In the genomic region with DNA sequence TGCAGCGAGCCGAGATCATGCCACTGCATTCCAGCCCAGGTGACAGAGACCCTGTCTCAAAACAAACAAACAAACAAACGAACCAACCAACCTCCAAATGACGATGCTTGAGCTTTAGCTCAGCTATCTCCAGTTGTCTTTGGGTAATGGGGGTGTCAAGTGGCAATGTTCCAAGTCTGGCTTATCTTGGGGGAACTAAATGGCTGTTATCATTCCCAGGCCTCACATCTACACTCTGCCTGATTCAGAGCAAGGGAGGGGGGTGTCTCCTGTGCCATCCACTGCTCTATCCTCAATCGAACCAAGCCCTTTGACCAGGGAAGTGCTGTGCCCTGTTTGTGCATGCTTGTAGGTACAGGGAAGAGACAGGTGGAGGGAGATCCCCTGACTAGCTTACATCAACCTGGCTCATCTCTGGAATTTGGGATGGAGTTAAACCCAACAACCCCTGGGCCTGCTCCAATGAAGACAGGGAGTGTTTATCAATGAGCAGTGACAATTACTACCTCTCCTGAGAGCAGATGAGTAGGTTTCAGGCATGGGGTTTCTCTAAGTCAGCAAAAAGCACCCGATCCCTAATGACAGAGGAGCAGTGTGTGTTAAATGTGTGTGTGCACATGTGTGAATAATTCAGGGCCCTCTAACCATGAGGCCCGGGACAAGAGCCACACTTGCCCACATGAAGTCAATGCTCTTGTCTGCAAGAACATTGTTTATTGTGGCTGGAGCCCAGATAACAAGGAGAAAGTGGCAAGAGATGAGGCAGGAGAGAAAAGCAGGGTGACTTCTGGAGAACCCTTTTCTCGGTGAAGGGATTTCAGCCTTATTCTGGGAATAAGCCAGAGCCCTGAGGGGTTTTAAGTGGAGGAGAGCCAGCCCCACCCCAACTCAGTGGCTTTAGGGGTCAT, we compare ENCODE assay signal across 1 cellular context.
TF ChIP-seq lines count a peak whose summit lies in the region.

No MANE protein-coding gene starts in this region.

TF ChIP-seq in K562, 482 proteins besides CTCF, POLR2A, EP300 and RAD21 (continued from another document and continues in another):
- TF ChIP-seq, protein P1, sequence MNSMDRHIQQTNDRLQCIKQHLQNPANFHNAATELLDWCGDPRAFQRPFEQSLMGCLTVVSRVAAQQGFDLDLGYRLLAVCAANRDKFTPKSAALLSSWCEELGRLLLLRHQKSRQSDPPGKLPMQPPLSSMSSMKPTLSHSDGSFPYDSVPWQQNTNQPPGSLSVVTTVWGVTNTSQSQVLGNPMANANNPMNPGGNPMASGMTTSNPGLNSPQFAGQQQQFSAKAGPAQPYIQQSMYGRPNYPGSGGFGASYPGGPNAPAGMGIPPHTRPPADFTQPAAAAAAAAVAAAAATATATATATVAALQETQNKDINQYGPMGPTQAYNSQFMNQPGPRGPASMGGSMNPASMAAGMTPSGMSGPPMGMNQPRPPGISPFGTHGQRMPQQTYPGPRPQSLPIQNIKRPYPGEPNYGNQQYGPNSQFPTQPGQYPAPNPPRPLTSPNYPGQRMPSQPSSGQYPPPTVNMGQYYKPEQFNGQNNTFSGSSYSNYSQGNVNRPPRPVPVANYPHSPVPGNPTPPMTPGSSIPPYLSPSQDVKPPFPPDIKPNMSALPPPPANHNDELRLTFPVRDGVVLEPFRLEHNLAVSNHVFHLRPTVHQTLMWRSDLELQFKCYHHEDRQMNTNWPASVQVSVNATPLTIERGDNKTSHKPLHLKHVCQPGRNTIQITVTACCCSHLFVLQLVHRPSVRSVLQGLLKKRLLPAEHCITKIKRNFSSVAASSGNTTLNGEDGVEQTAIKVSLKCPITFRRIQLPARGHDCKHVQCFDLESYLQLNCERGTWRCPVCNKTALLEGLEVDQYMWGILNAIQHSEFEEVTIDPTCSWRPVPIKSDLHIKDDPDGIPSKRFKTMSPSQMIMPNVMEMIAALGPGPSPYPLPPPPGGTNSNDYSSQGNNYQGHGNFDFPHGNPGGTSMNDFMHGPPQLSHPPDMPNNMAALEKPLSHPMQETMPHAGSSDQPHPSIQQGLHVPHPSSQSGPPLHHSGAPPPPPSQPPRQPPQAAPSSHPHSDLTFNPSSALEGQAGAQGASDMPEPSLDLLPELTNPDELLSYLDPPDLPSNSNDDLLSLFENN (IDR thresholded peaks at IDR 0.05; ENCODE audit: low read depth in 2 of 2, low read length in 2 of 2) = no peak
- TF ChIP-seq ZNF551 (CRISPR knock-in tag; IDR thresholded peaks at IDR 0.05) (no peak), RCOR1 (IDR thresholded peaks at IDR 0.05; ENCODE audit: borderline replicate concordance in 1 of 2, low read depth in 2 of 2, low read length in 2 of 2) (peak in 1 of 2 experiments; percentile 51; a peak in 2 of 4 replicates), ZSCAN29 (IDR thresholded peaks at IDR 0.05) (no peak), NFXL1 (CRISPR knock-in tag; IDR thresholded peaks at IDR 0.05) (no peak), MCM7 (IDR thresholded peaks at IDR 0.05) (no peak), CAMTA2 (CRISPR knock-in tag; conservative IDR thresholded peaks at IDR 0.05) (no peak), POLR3G (IDR thresholded peaks at IDR 0.05; ENCODE audit: extremely low read depth, insufficient read length, insufficient replicate concordance) (no peak), NFRKB (IDR thresholded peaks at IDR 0.05; ENCODE audit: low read depth) (no peak), CREB1 (IDR thresholded peaks at IDR 0.05) (no peak), CREB1 (CRISPR knock-in tag; IDR thresholded peaks at IDR 0.05) (no peak), ZNF717 (CRISPR knock-in tag; IDR thresholded peaks at IDR 0.05) (no peak), MEIS2 (IDR thresholded peaks at IDR 0.05; ENCODE audit: partially characterized antibody) (no peak), SMC3 (conservative IDR thresholded peaks at IDR 0.05; ENCODE audit: insufficient read depth, low read depth, low read length) (no peak), BHLHE40 (IDR thresholded peaks at IDR 0.05; ENCODE audit: low read length) (no peak), NFE2 (IDR thresholded peaks at IDR 0.05; ENCODE audit: low read depth) (no peak), SAFB (IDR thresholded peaks at IDR 0.05; ENCODE audit: borderline replicate concordance, low read depth, low read length) (no peak), POU5F1 (IDR thresholded peaks at IDR 0.05; ENCODE audit: borderline replicate concordance, low read depth, low read length, partially characterized antibody) (no peak), ILK (tag; IDR thresholded peaks at IDR 0.05; ENCODE audit: borderline replicate concordance, low read depth) (no peak), CHD2 (IDR thresholded peaks at IDR 0.05; ENCODE audit: low read depth, low read length) (no peak), ZNF584 (CRISPR knock-in tag; IDR thresholded peaks at IDR 0.05; ENCODE audit: low read depth) (no peak), SIN3A (IDR thresholded peaks at IDR 0.05; ENCODE audit: borderline replicate concordance in 2 of 2, control insufficient read depth in 1 of 2, low read depth in 2 of 2, low read length in 2 of 2) (no peak), ZNF780A (CRISPR knock-in tag; IDR thresholded peaks at IDR 0.05) (no peak), ILF3 (IDR thresholded peaks at IDR 0.05; ENCODE audit: borderline replicate concordance) (no peak), PHF20 (IDR thresholded peaks at IDR 0.05; ENCODE audit: partially characterized antibody) (no peak), MAFG (tag; conservative IDR thresholded peaks at IDR 0.05) (peak; percentile 79), SPI1 (IDR thresholded peaks at IDR 0.05; ENCODE audit: borderline replicate concordance, low read depth, low read length) (no peak), ZNF140 (CRISPR knock-in tag; IDR thresholded peaks at IDR 0.05) (no peak), RB1 (IDR thresholded peaks at IDR 0.05; ENCODE audit: low read depth) (no peak), FOXJ2 (tag; IDR thresholded peaks at IDR 0.05) (no peak)
- TF ChIP-seq, protein P2, sequence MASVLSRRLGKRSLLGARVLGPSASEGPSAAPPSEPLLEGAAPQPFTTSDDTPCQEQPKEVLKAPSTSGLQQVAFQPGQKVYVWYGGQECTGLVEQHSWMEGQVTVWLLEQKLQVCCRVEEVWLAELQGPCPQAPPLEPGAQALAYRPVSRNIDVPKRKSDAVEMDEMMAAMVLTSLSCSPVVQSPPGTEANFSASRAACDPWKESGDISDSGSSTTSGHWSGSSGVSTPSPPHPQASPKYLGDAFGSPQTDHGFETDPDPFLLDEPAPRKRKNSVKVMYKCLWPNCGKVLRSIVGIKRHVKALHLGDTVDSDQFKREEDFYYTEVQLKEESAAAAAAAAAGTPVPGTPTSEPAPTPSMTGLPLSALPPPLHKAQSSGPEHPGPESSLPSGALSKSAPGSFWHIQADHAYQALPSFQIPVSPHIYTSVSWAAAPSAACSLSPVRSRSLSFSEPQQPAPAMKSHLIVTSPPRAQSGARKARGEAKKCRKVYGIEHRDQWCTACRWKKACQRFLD (CRISPR knock-in tag; IDR thresholded peaks at IDR 0.05) = no peak
- TF ChIP-seq, protein P3, sequence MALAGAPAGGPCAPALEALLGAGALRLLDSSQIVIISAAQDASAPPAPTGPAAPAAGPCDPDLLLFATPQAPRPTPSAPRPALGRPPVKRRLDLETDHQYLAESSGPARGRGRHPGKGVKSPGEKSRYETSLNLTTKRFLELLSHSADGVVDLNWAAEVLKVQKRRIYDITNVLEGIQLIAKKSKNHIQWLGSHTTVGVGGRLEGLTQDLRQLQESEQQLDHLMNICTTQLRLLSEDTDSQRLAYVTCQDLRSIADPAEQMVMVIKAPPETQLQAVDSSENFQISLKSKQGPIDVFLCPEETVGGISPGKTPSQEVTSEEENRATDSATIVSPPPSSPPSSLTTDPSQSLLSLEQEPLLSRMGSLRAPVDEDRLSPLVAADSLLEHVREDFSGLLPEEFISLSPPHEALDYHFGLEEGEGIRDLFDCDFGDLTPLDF (CRISPR knock-in tag; IDR thresholded peaks at IDR 0.05) = no peak
- TF ChIP-seq, protein P4, sequence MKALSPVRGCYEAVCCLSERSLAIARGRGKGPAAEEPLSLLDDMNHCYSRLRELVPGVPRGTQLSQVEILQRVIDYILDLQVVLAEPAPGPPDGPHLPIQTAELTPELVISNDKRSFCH (CRISPR knock-in tag; IDR thresholded peaks at IDR 0.05) = no peak
- TF ChIP-seq, protein P4 (tag; IDR thresholded peaks at IDR 0.05) = no peak
- TF ChIP-seq, protein P5, sequence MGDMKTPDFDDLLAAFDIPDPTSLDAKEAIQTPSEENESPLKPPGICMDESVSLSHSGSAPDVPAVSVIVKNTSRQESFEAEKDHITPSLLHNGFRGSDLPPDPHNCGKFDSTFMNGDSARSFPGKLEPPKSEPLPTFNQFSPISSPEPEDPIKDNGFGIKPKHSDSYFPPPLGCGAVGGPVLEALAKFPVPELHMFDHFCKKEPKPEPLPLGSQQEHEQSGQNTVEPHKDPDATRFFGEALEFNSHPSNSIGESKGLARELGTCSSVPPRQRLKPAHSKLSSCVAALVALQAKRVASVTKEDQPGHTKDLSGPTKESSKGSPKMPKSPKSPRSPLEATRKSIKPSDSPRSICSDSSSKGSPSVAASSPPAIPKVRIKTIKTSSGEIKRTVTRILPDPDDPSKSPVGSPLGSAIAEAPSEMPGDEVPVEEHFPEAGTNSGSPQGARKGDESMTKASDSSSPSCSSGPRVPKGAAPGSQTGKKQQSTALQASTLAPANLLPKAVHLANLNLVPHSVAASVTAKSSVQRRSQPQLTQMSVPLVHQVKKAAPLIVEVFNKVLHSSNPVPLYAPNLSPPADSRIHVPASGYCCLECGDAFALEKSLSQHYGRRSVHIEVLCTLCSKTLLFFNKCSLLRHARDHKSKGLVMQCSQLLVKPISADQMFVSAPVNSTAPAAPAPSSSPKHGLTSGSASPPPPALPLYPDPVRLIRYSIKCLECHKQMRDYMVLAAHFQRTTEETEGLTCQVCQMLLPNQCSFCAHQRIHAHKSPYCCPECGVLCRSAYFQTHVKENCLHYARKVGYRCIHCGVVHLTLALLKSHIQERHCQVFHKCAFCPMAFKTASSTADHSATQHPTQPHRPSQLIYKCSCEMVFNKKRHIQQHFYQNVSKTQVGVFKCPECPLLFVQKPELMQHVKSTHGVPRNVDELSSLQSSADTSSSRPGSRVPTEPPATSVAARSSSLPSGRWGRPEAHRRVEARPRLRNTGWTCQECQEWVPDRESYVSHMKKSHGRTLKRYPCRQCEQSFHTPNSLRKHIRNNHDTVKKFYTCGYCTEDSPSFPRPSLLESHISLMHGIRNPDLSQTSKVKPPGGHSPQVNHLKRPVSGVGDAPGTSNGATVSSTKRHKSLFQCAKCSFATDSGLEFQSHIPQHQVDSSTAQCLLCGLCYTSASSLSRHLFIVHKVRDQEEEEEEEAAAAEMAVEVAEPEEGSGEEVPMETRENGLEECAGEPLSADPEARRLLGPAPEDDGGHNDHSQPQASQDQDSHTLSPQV (IDR thresholded peaks at IDR 0.05) = peak; percentile 14; the same call in 1 of the 2 replicates
- TF ChIP-seq, protein P6, sequence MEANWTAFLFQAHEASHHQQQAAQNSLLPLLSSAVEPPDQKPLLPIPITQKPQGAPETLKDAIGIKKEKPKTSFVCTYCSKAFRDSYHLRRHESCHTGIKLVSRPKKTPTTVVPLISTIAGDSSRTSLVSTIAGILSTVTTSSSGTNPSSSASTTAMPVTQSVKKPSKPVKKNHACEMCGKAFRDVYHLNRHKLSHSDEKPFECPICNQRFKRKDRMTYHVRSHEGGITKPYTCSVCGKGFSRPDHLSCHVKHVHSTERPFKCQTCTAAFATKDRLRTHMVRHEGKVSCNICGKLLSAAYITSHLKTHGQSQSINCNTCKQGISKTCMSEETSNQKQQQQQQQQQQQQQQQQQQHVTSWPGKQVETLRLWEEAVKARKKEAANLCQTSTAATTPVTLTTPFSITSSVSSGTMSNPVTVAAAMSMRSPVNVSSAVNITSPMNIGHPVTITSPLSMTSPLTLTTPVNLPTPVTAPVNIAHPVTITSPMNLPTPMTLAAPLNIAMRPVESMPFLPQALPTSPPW (CRISPR knock-in tag; IDR thresholded peaks at IDR 0.05) = peak; percentile 59
- TF ChIP-seq, protein P7, sequence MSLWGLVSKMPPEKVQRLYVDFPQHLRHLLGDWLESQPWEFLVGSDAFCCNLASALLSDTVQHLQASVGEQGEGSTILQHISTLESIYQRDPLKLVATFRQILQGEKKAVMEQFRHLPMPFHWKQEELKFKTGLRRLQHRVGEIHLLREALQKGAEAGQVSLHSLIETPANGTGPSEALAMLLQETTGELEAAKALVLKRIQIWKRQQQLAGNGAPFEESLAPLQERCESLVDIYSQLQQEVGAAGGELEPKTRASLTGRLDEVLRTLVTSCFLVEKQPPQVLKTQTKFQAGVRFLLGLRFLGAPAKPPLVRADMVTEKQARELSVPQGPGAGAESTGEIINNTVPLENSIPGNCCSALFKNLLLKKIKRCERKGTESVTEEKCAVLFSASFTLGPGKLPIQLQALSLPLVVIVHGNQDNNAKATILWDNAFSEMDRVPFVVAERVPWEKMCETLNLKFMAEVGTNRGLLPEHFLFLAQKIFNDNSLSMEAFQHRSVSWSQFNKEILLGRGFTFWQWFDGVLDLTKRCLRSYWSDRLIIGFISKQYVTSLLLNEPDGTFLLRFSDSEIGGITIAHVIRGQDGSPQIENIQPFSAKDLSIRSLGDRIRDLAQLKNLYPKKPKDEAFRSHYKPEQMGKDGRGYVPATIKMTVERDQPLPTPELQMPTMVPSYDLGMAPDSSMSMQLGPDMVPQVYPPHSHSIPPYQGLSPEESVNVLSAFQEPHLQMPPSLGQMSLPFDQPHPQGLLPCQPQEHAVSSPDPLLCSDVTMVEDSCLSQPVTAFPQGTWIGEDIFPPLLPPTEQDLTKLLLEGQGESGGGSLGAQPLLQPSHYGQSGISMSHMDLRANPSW (CRISPR knock-in tag; IDR thresholded peaks at IDR 0.05) = no peak
- TF ChIP-seq, protein P8, sequence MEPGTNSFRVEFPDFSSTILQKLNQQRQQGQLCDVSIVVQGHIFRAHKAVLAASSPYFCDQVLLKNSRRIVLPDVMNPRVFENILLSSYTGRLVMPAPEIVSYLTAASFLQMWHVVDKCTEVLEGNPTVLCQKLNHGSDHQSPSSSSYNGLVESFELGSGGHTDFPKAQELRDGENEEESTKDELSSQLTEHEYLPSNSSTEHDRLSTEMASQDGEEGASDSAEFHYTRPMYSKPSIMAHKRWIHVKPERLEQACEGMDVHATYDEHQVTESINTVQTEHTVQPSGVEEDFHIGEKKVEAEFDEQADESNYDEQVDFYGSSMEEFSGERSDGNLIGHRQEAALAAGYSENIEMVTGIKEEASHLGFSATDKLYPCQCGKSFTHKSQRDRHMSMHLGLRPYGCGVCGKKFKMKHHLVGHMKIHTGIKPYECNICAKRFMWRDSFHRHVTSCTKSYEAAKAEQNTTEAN (CRISPR knock-in tag; IDR thresholded peaks at IDR 0.05) = no peak
- TF ChIP-seq, protein P9, sequence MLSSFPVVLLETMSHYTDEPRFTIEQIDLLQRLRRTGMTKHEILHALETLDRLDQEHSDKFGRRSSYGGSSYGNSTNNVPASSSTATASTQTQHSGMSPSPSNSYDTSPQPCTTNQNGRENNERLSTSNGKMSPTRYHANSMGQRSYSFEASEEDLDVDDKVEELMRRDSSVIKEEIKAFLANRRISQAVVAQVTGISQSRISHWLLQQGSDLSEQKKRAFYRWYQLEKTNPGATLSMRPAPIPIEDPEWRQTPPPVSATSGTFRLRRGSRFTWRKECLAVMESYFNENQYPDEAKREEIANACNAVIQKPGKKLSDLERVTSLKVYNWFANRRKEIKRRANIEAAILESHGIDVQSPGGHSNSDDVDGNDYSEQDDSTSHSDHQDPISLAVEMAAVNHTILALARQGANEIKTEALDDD (IDR thresholded peaks at IDR 0.05) = no peak
